Comparison of ENCODE assay signal across 8 cellular contexts in genomic region chr14:22871962-22872832, GRCh38. TPM values are rescaled to one million over a fixed set of nuclear protein-coding genes. Genes with fewer than 3 reads are reported as not detected.
A peak's percentile ranks its signal among the peaks of the same experiment; 100 is the strongest.
DNase-seq lines count a peak whose midpoint lies in the region; ATAC-seq, FAIRE-seq and TF ChIP-seq lines count a peak whose summit lies in the region.

No MANE protein-coding gene starts in this region.

- ATAC-seq in GM19438 (IDR thresholded peaks at IDR 0.05; ENCODE audit: low read depth, unreplicated experiment), result peak; percentile 26
- ATAC-seq in activated T-cell treated with anti-CD3 and anti-CD28 coated beads, Interleukin-2, amount 50 U/mL, for 72 hours (replicated peaks in 1 of 2), result peak; percentile 29 to 59
- peak; percentile 44 to 56 (median 52) for ATAC-seq in natural killer cell
- ATAC-seq in stimulated activated naive CD8-positive, alpha-beta T cell treated with anti-CD3 and anti-CD28 coated beads, Interleukin-15, Interleukin-2, amounts not matched to agents 100 U/mL and 50 U/mL, for 24 hours, result peak; percentile 31

- no peaks in the 10 kb centered on the region for H3K9me3 Mint-ChIP-seq in CD8-positive, alpha-beta memory T cell
- H3K9me3 Mint-ChIP-seq in activated T-cell treated with anti-CD3 and anti-CD28 coated beads, Interleukin-2, amount 50 U/mL, for 72 hours, result no peaks in the 10 kb centered on the region
- no peaks in the 10 kb centered on the region for H3K9me3 Mint-ChIP-seq in natural killer cell

- no peaks in the 10 kb centered on the region for H3K27me3 Mint-ChIP-seq in CD8-positive, alpha-beta memory T cell
- H3K27me3 Mint-ChIP-seq in activated T-cell treated with anti-CD3 and anti-CD28 coated beads, Interleukin-2, amount 50 U/mL, for 72 hours (ENCODE audit: low read depth), result no peaks in the 10 kb centered on the region
- no peaks in the 10 kb centered on the region for H3K27me3 Mint-ChIP-seq in natural killer cell (ENCODE audit: low read depth in 2 of 2)

- H4K20me1 ChIP-seq in OCI-LY3 (ENCODE audit: insufficient read depth, low read length), result peaks cover 4% of the 10 kb centered on the region; the same call in 1 of the 2 replicates
- H4K20me1 ChIP-seq in fibroblast of lung (ENCODE audit: control insufficient read depth, extremely low read depth, insufficient read depth, low read length), result no peaks in the 10 kb centered on the region

- peak overlapping the region; percentile 84 for H3K4me3 ChIP-seq in CD8-positive, alpha-beta memory T cell (ENCODE audit: low read length)
- H3K4me3 ChIP-seq in OCI-LY3 (ENCODE audit: low read length) (peak overlapping the region; percentile 79), fibroblast of lung (replicated peaks in 1 of 4; ENCODE audit: control extremely low read depth in 1 of 4, insufficient read depth in 1 of 4, low read depth in 3 of 4, low read length in 4 of 4) (peak overlapping the region; percentile 80 to 96 (median 88))

- H3K36me3 Mint-ChIP-seq in CD8-positive, alpha-beta memory T cell, result peaks cover 0 to 49% (median 11%) of the 10 kb centered on the region in 3 donors
- H3K36me3 Mint-ChIP-seq in activated T-cell treated with anti-CD3 and anti-CD28 coated beads, Interleukin-2, amount 50 U/mL, for 72 hours (ENCODE audit: insufficient read depth in 2 of 2), result peaks cover 12 to 16% of the 10 kb centered on the region in 2 donors
- H3K36me3 Mint-ChIP-seq in natural killer cell, result no peaks in the 10 kb centered on the region

- intact Hi-C loops in natural killer cell (cut with micrococcal nuclease), result loop anchor here (1.0 to 5.0 kb wide), 6 partner anchors 15 to 310 kb away; partner anchors contain the start of genes DAD1, OXA1L and RBM23

- H2AFZ ChIP-seq in OCI-LY3 (ENCODE audit: low read depth, low read length) (peak overlapping the region; percentile 65; the same call in 1 of the 2 replicates), fibroblast of lung (ENCODE audit: low read length) (peak overlapping the region; percentile 35)

- H3K4me1 ChIP-seq in CD8-positive, alpha-beta memory T cell (ENCODE audit: insufficient read depth, low read length), result peaks cover 24% of the 10 kb centered on the region
- H3K4me1 ChIP-seq in OCI-LY3 (ENCODE audit: low read length) (peaks cover 15% of the 10 kb centered on the region), fibroblast of lung (ENCODE audit: control insufficient read depth, extremely low read depth, insufficient read depth, low read length) (peaks cover 4% of the 10 kb centered on the region)

- POLR2A ChIA-PET in CD8-positive, alpha-beta memory T cell (lab: Charles Lee), result interaction anchor here (0.6 to 2.7 kb wide), 8 partner anchors 10 to 315 kb away, joined by 3 to 17 read pairs (median 3); partner anchors contain the start of genes OXA1L, RBM23 and REM2

- H3K79me2 ChIP-seq in OCI-LY3 (ENCODE audit: low read length), result peaks cover 13% of the 10 kb centered on the region; the same call in 1 of the 2 replicates
- H3K79me2 ChIP-seq in fibroblast of lung (ENCODE audit: control insufficient read depth, insufficient read depth, low read length), result peaks cover 18% of the 10 kb centered on the region

- peak overlapping the region; percentile 84 to 99 (median 98) for H3K27ac Mint-ChIP-seq in CD8-positive, alpha-beta memory T cell
- H3K27ac Mint-ChIP-seq in activated T-cell treated with anti-CD3 and anti-CD28 coated beads, Interleukin-2, amount 50 U/mL, for 72 hours, result peak overlapping the region; percentile 89
- peak overlapping the region; percentile 95 to 96 for H3K27ac Mint-ChIP-seq in natural killer cell

- peaks cover 30 to 39% (median 33%) of the 10 kb centered on the region in 3 donors for H3K4me1 Mint-ChIP-seq in CD8-positive, alpha-beta memory T cell
- H3K4me1 Mint-ChIP-seq in activated T-cell treated with anti-CD3 and anti-CD28 coated beads, Interleukin-2, amount 50 U/mL, for 72 hours (ENCODE audit: low read depth), result peaks cover 35% of the 10 kb centered on the region
- H3K4me1 Mint-ChIP-seq in natural killer cell, result peaks cover 32 to 38% of the 10 kb centered on the region in 2 donors

- H3K9ac ChIP-seq in OCI-LY3 (ENCODE audit: low read length), result peak overlapping the region; percentile 91
- H3K9ac ChIP-seq in fibroblast of lung (ENCODE audit: insufficient read depth, low read length), result peak overlapping the region; percentile 95

- CTCF ChIA-PET in CD8-positive, alpha-beta memory T cell (lab: Charles Lee), result interaction anchor here (0.8 to 6.9 kb wide), 22 partner anchors 11 to 314 kb away, joined by 3 to 110 read pairs (median 4); partner anchors contain the start of genes HAUS4 and REM2

- DNase-seq in CD8-positive, alpha-beta memory T cell, result peak; percentile 60 to 78 (median 67)
- peak; percentile 67 for DNase-seq in HTR-8/SVneo (ENCODE audit: insufficient read length, low spot score)
- peak; percentile 71 to 77 for DNase-seq in activated T-cell treated with anti-CD3 and anti-CD28 coated beads, Interleukin-2, amount 50 U/mL, for 72 hours
- peak; percentile 82 to 86 for DNase-seq in fibroblast of lung (ENCODE audit: low read depth in 2 of 2)
- peak; percentile 67 for DNase-seq in natural killer cell
- DNase-seq in stimulated activated naive CD8-positive, alpha-beta T cell treated with anti-CD3 and anti-CD28 coated beads, Interleukin-15, Interleukin-2, amounts not matched to agents 100 U/mL and 50 U/mL, for 24 hours, result peak; percentile 81

- FAIRE-seq in HTR-8/SVneo (lab: Jason Lieb, UNC), result no peak

- H3K4me2 ChIP-seq in OCI-LY3 (ENCODE audit: low read length) (peak overlapping the region; percentile 90), fibroblast of lung (ENCODE audit: extremely low read depth, insufficient read depth, low read length) (peak overlapping the region; percentile 97)

- TF ChIP-seq CTCF in OCI-LY3 (IDR thresholded peaks at IDR 0.05; ENCODE audit: low read depth, low read length) (peak; percentile 90), fibroblast of lung (conservative IDR thresholded peaks at IDR 0.05 in 1 of 2, IDR thresholded peaks at IDR 0.05 in 1 of 2; ENCODE audit: low read depth in 1 of 2, low read length in 2 of 2) (peak; percentile 91 to 96), natural killer cell (IDR thresholded peaks at IDR 0.05) (peak; percentile 81)

- H3K27me3 ChIP-seq in CD8-positive, alpha-beta memory T cell (ENCODE audit: insufficient read depth, low read length, poor library complexity, severe bottlenecking), result no peaks in the 10 kb centered on the region
- no peaks in the 10 kb centered on the region for H3K27me3 ChIP-seq in OCI-LY3 (ENCODE audit: low read depth, low read length)
- no peaks in the 10 kb centered on the region for H3K27me3 ChIP-seq in fibroblast of lung (ENCODE audit: control insufficient read depth, insufficient read depth, low read length)

- H3K36me3 ChIP-seq in CD8-positive, alpha-beta memory T cell (ENCODE audit: insufficient read depth, low read length), result peaks cover 36% of the 10 kb centered on the region
- H3K36me3 ChIP-seq in OCI-LY3 (replicated peaks; ENCODE audit: low read depth, low read length) (peaks cover 26% of the 10 kb centered on the region), fibroblast of lung (ENCODE audit: control insufficient read depth, insufficient read depth, low read length) (peaks cover 28% of the 10 kb centered on the region)

- no peaks in the 10 kb centered on the region for H3K9me3 ChIP-seq in CD8-positive, alpha-beta memory T cell (ENCODE audit: low read length)
- H3K9me3 ChIP-seq in OCI-LY3 (ENCODE audit: insufficient read depth, low read length) (no peaks in the 10 kb centered on the region), fibroblast of lung (ENCODE audit: control insufficient read depth, insufficient read depth, low read depth, low read length) (no peaks in the 10 kb centered on the region)

- peak overlapping the region; percentile 93 to 98 (median 94) for H3K4me3 Mint-ChIP-seq in CD8-positive, alpha-beta memory T cell
- peak overlapping the region; percentile 93 to 95 for H3K4me3 Mint-ChIP-seq in activated T-cell treated with anti-CD3 and anti-CD28 coated beads, Interleukin-2, amount 50 U/mL, for 72 hours
- H3K4me3 Mint-ChIP-seq in natural killer cell, result peak overlapping the region; percentile 93

- peak overlapping the region; percentile 89 for H3K27ac ChIP-seq in CD8-positive, alpha-beta memory T cell (ENCODE audit: low read depth, low read length)
- H3K27ac ChIP-seq in OCI-LY3 (ENCODE audit: low read length) (peak overlapping the region; percentile 93), fibroblast of lung (ENCODE audit: insufficient read depth, low read length) (peak overlapping the region; percentile 93)

RNA-seq across cellular contexts. Expression of gene LRP10, which starts 0.7 kb away (rescaled TPM):
- 10 to 100 TPM; 33.4 to 38.1 TPM for total RNA-seq in CD8-positive, alpha-beta memory T cell
- polyA plus RNA-seq in CD8-positive, alpha-beta memory T cell, result 105 TPM
- total RNA-seq in activated T-cell treated with anti-CD3 and anti-CD28 coated beads, Interleukin-2, amount 50 U/mL, for 72 hours, result 10 to 100 TPM; 66.5 to 78.4 TPM
- total RNA-seq in fibroblast of lung, result 71.9 and 95.5 TPM in 2 replicates
- polyA plus RNA-seq in fibroblast of lung, result 100 and 130 TPM in 2 replicates
- 143 and 172 TPM in 2 replicates for polyA plus RNA-seq in fibroblast of lung (2012)
- 703 and 794 TPM in 2 replicates for polyA minus RNA-seq in fibroblast of lung (ENCODE audit: low replicate concordance)
- 100 to 1,000 TPM in 2 of 3 donors, 10 to 100 TPM in 1; 97.8 to 118 (median 102) TPM for total RNA-seq in natural killer cell

RNA-seq across cellular contexts. Expression of gene REM2, which starts 10.8 kb away (rescaled TPM):
- total RNA-seq in CD8-positive, alpha-beta memory T cell, result under 1 TPM; 0.33 TPM
- 1.0 TPM for polyA plus RNA-seq in CD8-positive, alpha-beta memory T cell
- total RNA-seq in activated T-cell treated with anti-CD3 and anti-CD28 coated beads, Interleukin-2, amount 50 U/mL, for 72 hours, result 1 to 10 TPM; 4.6 to 4.7 TPM
- 0.17 and 0.26 TPM in 2 replicates for total RNA-seq in fibroblast of lung
- 0.02 and 0.06 TPM in 2 replicates for polyA plus RNA-seq in fibroblast of lung
- polyA plus RNA-seq in fibroblast of lung (2012), result 0.10 and 0.15 TPM in 2 replicates
- polyA minus RNA-seq in fibroblast of lung (ENCODE audit: low replicate concordance), result not detected in 2 replicates
- 1 to 10 TPM; 4.0 to 8.1 (median 7.9) TPM for total RNA-seq in natural killer cell

RNA-seq across cellular contexts. Expression of gene MMP14, which starts 35.8 kb away (rescaled TPM):
- 1 to 10 TPM; 1.4 to 1.7 TPM for total RNA-seq in CD8-positive, alpha-beta memory T cell
- not detected for polyA plus RNA-seq in CD8-positive, alpha-beta memory T cell
- total RNA-seq in activated T-cell treated with anti-CD3 and anti-CD28 coated beads, Interleukin-2, amount 50 U/mL, for 72 hours, result 1 to 10 TPM; 1.4 to 6.8 TPM
- total RNA-seq in fibroblast of lung, result 346 and 375 TPM in 2 replicates
- 393 and 397 TPM in 2 replicates for polyA plus RNA-seq in fibroblast of lung
- 394 and 407 TPM in 2 replicates for polyA plus RNA-seq in fibroblast of lung (2012)
- 565 and 590 TPM in 2 replicates for polyA minus RNA-seq in fibroblast of lung (ENCODE audit: low replicate concordance)
- total RNA-seq in natural killer cell, result 1 to 10 TPM; 1.2 to 1.7 (median 1.4) TPM

RNA-seq across cellular contexts. Expression of gene MRPL52, which starts 42.5 kb away (rescaled TPM):
- total RNA-seq in CD8-positive, alpha-beta memory T cell, result 100 to 1,000 TPM; 181 to 185 TPM
- 139 TPM for polyA plus RNA-seq in CD8-positive, alpha-beta memory T cell
- total RNA-seq in activated T-cell treated with anti-CD3 and anti-CD28 coated beads, Interleukin-2, amount 50 U/mL, for 72 hours, result 10 to 100 TPM; 76.9 to 80.4 TPM
- total RNA-seq in fibroblast of lung (40.8 and 50.5 TPM in 2 replicates), natural killer cell (10 to 100 TPM; 40.5 to 42.0 (median 41.6) TPM)
- 38.0 and 44.1 TPM in 2 replicates for polyA plus RNA-seq in fibroblast of lung
- polyA plus RNA-seq in fibroblast of lung (2012), result 145 and 212 TPM in 2 replicates
- polyA minus RNA-seq in fibroblast of lung (ENCODE audit: low replicate concordance), result 2.2 and 32.5 TPM in 2 replicates

RNA-seq across cellular contexts. Expression of gene RBM23, which starts 46.8 kb away (rescaled TPM):
- 10 to 100 TPM; 83.6 to 88.8 TPM for total RNA-seq in CD8-positive, alpha-beta memory T cell
- polyA plus RNA-seq in CD8-positive, alpha-beta memory T cell, result 50.3 TPM
- 10 to 100 TPM; 69.5 to 77.5 TPM for total RNA-seq in activated T-cell treated with anti-CD3 and anti-CD28 coated beads, Interleukin-2, amount 50 U/mL, for 72 hours
- 44.9 and 51.0 TPM in 2 replicates for total RNA-seq in fibroblast of lung
- 85.0 and 85.3 TPM in 2 replicates for polyA plus RNA-seq in fibroblast of lung
- polyA plus RNA-seq in fibroblast of lung (2012), result 43.9 and 46.4 TPM in 2 replicates
- 45.9 and 58.8 TPM in 2 replicates for polyA minus RNA-seq in fibroblast of lung (ENCODE audit: low replicate concordance)
- total RNA-seq in natural killer cell, result 100 to 1,000 TPM in 2 of 3 donors, 10 to 100 TPM in 1; 86.4 to 120 (median 108) TPM

Comparison
In these comparisons a context has a peak if more than half of its experiments do, and no peak if none do; other contexts are left out.
1. Peak in every context shown above with its lines: DNase-seq, ATAC-seq, H3K4me3 ChIP-seq and H3K27ac ChIP-seq.
2. RNA of gene MMP14, which starts 35.8 kb away (total RNA-seq): 346 to 375 TPM in fibroblast of lung; 1.4 to 6.8 TPM in activated T-cell treated with anti-CD3 and anti-CD28 coated beads, Interleukin-2, amount 50 U/mL, for 72 hours, 1.4 to 1.7 TPM in CD8-positive, alpha-beta memory T cell and 1.2 to 1.7 TPM in natural killer cell; every median in the first group is over 10 times any median in the second.